14 cellular contexts compared by ENCODE assay signal in the genomic region with DNA sequence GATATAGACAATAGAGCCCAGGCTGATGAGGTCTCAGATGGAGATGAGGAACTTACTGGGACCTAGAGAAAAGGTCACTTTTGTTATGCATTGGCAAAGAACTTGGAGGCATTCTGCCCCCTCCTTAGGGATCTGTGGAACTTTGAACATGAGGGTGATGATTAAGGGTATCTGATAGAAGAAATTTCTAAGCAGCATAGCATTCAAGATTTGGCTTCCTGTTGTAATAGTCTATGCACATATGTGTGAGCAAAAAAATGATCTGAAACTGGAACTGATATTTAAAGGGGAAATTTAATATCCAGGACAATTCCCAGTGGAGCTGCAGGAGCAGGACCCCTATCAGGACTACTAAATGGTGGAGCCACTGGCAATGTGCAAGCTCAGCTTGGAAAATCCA. TPM values are rescaled to one million over a fixed set of nuclear protein-coding genes. Genes with fewer than 3 reads are reported as not detected.
DNase-seq lines count a peak whose midpoint lies in the region; ATAC-seq and TF ChIP-seq lines count a peak whose summit lies in the region.
"Had no signal": no experiment of that assay in that cellular context is flagged by ENCODE, and none has a peak within 500 bp of the region (broad histone marks: within the 10 kb centered on the region; RNA-seq: fewer than 3 reads in every experiment).

No MANE protein-coding gene starts in this region.

- peak; percentile 53 for ATAC-seq in stimulated activated memory B cell treated with anti-CD40 and anti-IgM and Interleukin-4, amounts not matched to agents 10 μg/mL and 1 μg/mL and 100 μg/mL, for 72 hours
- ATAC-seq in WTC11, result no peak
- no peak for ATAC-seq in gastroesophageal sphincter
- ATAC-seq: HepG2 had no signal

- H3K27ac ChIP-seq in OCI-LY3 (ENCODE audit: low read length) (peak overlapping the region; percentile 58), gastroesophageal sphincter (no peak overlapping the region)

- no peak for TF ChIP-seq CTCF in OCI-LY3 (IDR thresholded peaks at IDR 0.05; ENCODE audit: low read depth, low read length)
- no peak for TF ChIP-seq CTCF in WTC11 (IDR thresholded peaks at IDR 0.05)
- TF ChIP-seq CTCF in gastroesophageal sphincter (IDR thresholded peaks at IDR 0.05), result no peak
- TF ChIP-seq CTCF in GM13977 (IDR thresholded peaks at IDR 0.05; ENCODE audit: extremely low read depth, insufficient read depth, missing control alignments), result no peak

- H3K4me1 Mint-ChIP-seq in dendritic cell treated with granulocyte-macrophage colony-stimulating factor and Interleukin-4, amounts not matched to agents 40 ng/mL and 50 ng/mL, for 4 days (ENCODE audit: low read depth), result peaks cover 66% of the 10 kb centered on the region
- peaks cover 22% of the 10 kb centered on the region for H3K4me1 Mint-ChIP-seq in stimulated activated memory B cell treated with anti-CD40 and anti-IgM and Interleukin-4, amounts not matched to agents 10 μg/mL and 1 μg/mL and 100 μg/mL, for 72 hours
- H3K4me1 Mint-ChIP-seq in WTC11, result peaks cover 4% of the 10 kb centered on the region

- H3K27ac Mint-ChIP-seq in dendritic cell treated with granulocyte-macrophage colony-stimulating factor and Interleukin-4, amounts not matched to agents 40 ng/mL and 50 ng/mL, for 4 days, result peak overlapping the region; percentile 68
- peak overlapping the region; percentile 5 for H3K27ac Mint-ChIP-seq in stimulated activated memory B cell treated with anti-CD40 and anti-IgM and Interleukin-4, amounts not matched to agents 10 μg/mL and 1 μg/mL and 100 μg/mL, for 72 hours
- no peak overlapping the region for H3K27ac Mint-ChIP-seq in WTC11
- H3K27ac Mint-ChIP-seq: CD4-positive, alpha-beta T cell had no signal

- no peak overlapping the region for H3K4me3 Mint-ChIP-seq in dendritic cell treated with granulocyte-macrophage colony-stimulating factor and Interleukin-4, amounts not matched to agents 40 ng/mL and 50 ng/mL, for 4 days
- H3K4me3 Mint-ChIP-seq in stimulated activated memory B cell treated with anti-CD40 and anti-IgM and Interleukin-4, amounts not matched to agents 10 μg/mL and 1 μg/mL and 100 μg/mL, for 72 hours, result no peak overlapping the region
- H3K4me3 Mint-ChIP-seq in WTC11, result no peak overlapping the region
- H3K4me3 Mint-ChIP-seq: CD4-positive, alpha-beta T cell had no signal

- H3K4me3 ChIP-seq in OCI-LY3 (ENCODE audit: low read length), result peak overlapping the region; percentile 39
- H3K4me3 ChIP-seq in gastroesophageal sphincter, result no peak overlapping the region
- H3K4me3 ChIP-seq: HAP-1 had no signal

- no peak overlapping the region for H2AFZ ChIP-seq in OCI-LY3 (ENCODE audit: low read depth, low read length)

- H3K9me3 ChIP-seq in OCI-LY3 (ENCODE audit: insufficient read depth, low read length) (no peaks in the 10 kb centered on the region), gastroesophageal sphincter (no peaks in the 10 kb centered on the region)

- no peaks in the 10 kb centered on the region for H3K9me3 Mint-ChIP-seq in dendritic cell treated with granulocyte-macrophage colony-stimulating factor and Interleukin-4, amounts not matched to agents 40 ng/mL and 50 ng/mL, for 4 days
- no peaks in the 10 kb centered on the region for H3K9me3 Mint-ChIP-seq in stimulated activated memory B cell treated with anti-CD40 and anti-IgM and Interleukin-4, amounts not matched to agents 10 μg/mL and 1 μg/mL and 100 μg/mL, for 72 hours
- H3K9me3 Mint-ChIP-seq in WTC11, result peaks cover 16% of the 10 kb centered on the region
- H3K9me3 Mint-ChIP-seq: CD4-positive, alpha-beta T cell had no signal

- H3K36me3 ChIP-seq in OCI-LY3 (replicated peaks; ENCODE audit: low read depth, low read length) (no peaks in the 10 kb centered on the region), gastroesophageal sphincter (no peaks in the 10 kb centered on the region)
- H3K36me3 ChIP-seq: HAP-1 had no signal

- no peaks in the 10 kb centered on the region for H4K20me1 ChIP-seq in OCI-LY3 (ENCODE audit: insufficient read depth, low read length)

- intact Hi-C loops in dendritic cell treated with granulocyte-macrophage colony-stimulating factor and Interleukin-4, amounts not matched to agents 40 ng/mL and 50 ng/mL, for 4 days (cut with micrococcal nuclease), result no loop called here

- no peak for TF ChIP-seq POLR2A in gastroesophageal sphincter (IDR thresholded peaks at IDR 0.05)

- H3K27me3 ChIP-seq in OCI-LY3 (ENCODE audit: low read depth, low read length) (no peaks in the 10 kb centered on the region), gastroesophageal sphincter (no peaks in the 10 kb centered on the region)

- CTCF ChIA-PET in WTC11 (lab: Charles Lee), result no interaction called here

- peak overlapping the region; percentile 77 for H3K4me2 ChIP-seq in OCI-LY3 (ENCODE audit: low read length)

- H3K4me1 ChIP-seq in OCI-LY3 (ENCODE audit: low read length), result peaks cover 27% of the 10 kb centered on the region
- H3K4me1 ChIP-seq in gastroesophageal sphincter, result peaks cover 3 to 8% (median 4%) of the 10 kb centered on the region in 3 donors

- no peaks in the 10 kb centered on the region for H3K36me3 Mint-ChIP-seq in dendritic cell treated with granulocyte-macrophage colony-stimulating factor and Interleukin-4, amounts not matched to agents 40 ng/mL and 50 ng/mL, for 4 days (ENCODE audit: low read depth)
- no peaks in the 10 kb centered on the region for H3K36me3 Mint-ChIP-seq in stimulated activated memory B cell treated with anti-CD40 and anti-IgM and Interleukin-4, amounts not matched to agents 10 μg/mL and 1 μg/mL and 100 μg/mL, for 72 hours
- no peaks in the 10 kb centered on the region for H3K36me3 Mint-ChIP-seq in WTC11

- H3K27me3 Mint-ChIP-seq in dendritic cell treated with granulocyte-macrophage colony-stimulating factor and Interleukin-4, amounts not matched to agents 40 ng/mL and 50 ng/mL, for 4 days, result no peaks in the 10 kb centered on the region
- no peaks in the 10 kb centered on the region for H3K27me3 Mint-ChIP-seq in stimulated activated memory B cell treated with anti-CD40 and anti-IgM and Interleukin-4, amounts not matched to agents 10 μg/mL and 1 μg/mL and 100 μg/mL, for 72 hours
- H3K27me3 Mint-ChIP-seq in WTC11 (ENCODE audit: low read depth), result peaks cover 10% of the 10 kb centered on the region
- H3K27me3 Mint-ChIP-seq: CD4-positive, alpha-beta T cell had no signal

- H3K9ac ChIP-seq in OCI-LY3 (ENCODE audit: low read length), result no peak overlapping the region; the same call in 1 of the 2 replicates

- no peaks in the 10 kb centered on the region for H3K79me2 ChIP-seq in OCI-LY3 (ENCODE audit: low read length)

- in situ Hi-C loops in GM13977 (cut with MboI; ENCODE audit: low pct_unique_long_range_greater_than_20kb, low sequenced_read_pairs, unreplicated experiment), result no loop called here

- POLR2A ChIA-PET in WTC11 (lab: Charles Lee), result no interaction called here

- no peak for TF ChIP-seq EP300 in gastroesophageal sphincter (IDR thresholded peaks at IDR 0.05)

- DNase-seq in CD1c-positive myeloid dendritic cell (ENCODE audit: extremely low spot score) (peak; percentile 56), HPDE6-E6E7 (ENCODE audit: extremely low spot score) (no peak), WTC11 (ENCODE audit: low spot score) (no peak), GM13977 (ENCODE audit: low spot score) (no peak)
- DNase-seq: Calu3; CD4-positive, alpha-beta T cell; DMS 273 treated with DMSO at 0.1 percent for 48 hours; GOT3 had no signal

TF ChIP-seq in WTC11, 78 proteins besides CTCF, POLR2A, EP300 and RAD21:
- TF ChIP-seq OVOL2 (CRISPR knock-in tag; IDR thresholded peaks at IDR 0.05; ENCODE audit: borderline replicate concordance) (no peak), IRF2 (CRISPR knock-in tag; IDR thresholded peaks at IDR 0.05; ENCODE audit: borderline replicate concordance, low read depth) (no peak), FOXP1 (CRISPR knock-in tag; IDR thresholded peaks at IDR 0.05; ENCODE audit: borderline replicate concordance) (no peak), ZNF671 (CRISPR knock-in tag; IDR thresholded peaks at IDR 0.05) (no peak), SMAD3 (CRISPR knock-in tag; IDR thresholded peaks at IDR 0.05; ENCODE audit: borderline replicate concordance) (no peak), CREB1 (CRISPR knock-in tag; IDR thresholded peaks at IDR 0.05) (no peak), RORB (CRISPR knock-in tag; IDR thresholded peaks at IDR 0.05) (no peak)
- TF ChIP-seq, protein P1, sequence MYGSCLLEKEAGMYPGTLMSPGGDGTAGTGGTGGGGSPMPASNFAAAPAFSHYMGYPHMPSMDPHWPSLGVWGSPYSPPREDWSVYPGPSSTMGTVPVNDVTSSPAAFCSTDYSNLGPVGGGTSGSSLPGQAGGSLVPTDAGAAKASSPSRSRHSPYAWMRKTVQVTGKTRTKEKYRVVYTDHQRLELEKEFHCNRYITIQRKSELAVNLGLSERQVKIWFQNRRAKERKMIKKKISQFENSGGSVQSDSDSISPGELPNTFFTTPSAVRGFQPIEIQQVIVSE (CRISPR knock-in tag; IDR thresholded peaks at IDR 0.05; ENCODE audit: borderline replicate concordance), result no peak
- TF ChIP-seq, protein P2, sequence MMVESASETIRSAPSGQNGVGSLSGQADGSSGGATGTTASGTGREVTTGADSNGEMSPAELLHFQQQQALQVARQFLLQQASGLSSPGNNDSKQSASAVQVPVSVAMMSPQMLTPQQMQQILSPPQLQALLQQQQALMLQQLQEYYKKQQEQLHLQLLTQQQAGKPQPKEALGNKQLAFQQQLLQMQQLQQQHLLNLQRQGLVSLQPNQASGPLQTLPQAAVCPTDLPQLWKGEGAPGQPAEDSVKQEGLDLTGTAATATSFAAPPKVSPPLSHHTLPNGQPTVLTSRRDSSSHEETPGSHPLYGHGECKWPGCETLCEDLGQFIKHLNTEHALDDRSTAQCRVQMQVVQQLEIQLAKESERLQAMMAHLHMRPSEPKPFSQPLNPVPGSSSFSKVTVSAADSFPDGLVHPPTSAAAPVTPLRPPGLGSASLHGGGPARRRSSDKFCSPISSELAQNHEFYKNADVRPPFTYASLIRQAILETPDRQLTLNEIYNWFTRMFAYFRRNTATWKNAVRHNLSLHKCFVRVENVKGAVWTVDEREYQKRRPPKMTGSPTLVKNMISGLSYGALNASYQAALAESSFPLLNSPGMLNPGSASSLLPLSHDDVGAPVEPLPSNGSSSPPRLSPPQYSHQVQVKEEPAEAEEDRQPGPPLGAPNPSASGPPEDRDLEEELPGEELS (CRISPR knock-in tag; IDR thresholded peaks at IDR 0.05), result no peak

RNA-seq across cellular contexts. Expression of gene HLA-A, which starts 17.2 kb away (rescaled TPM):
- total RNA-seq in WTC11 (2021), result 93.2 to 135 TPM (median 134 TPM) in 3 replicates
- total RNA-seq in gastroesophageal sphincter, result 100 to 1,000 TPM; 281 to 626 (median 424) TPM
